8 cellular contexts compared by ENCODE assay signal in genomic region chr21:21163904-21164303, GRCh38.
DNase-seq lines count a peak whose midpoint lies in the region; ATAC-seq and TF ChIP-seq lines count a peak whose summit lies in the region.

No MANE protein-coding gene starts in this region.

- no peak overlapping the region for H3K4me3 ChIP-seq in AG04450 (ENCODE audit: low read depth, low read length)
- H3K4me3 ChIP-seq in Jurkat, Clone E6-1 (ENCODE audit: low read length): no peak overlapping the region
- H3K4me3 ChIP-seq in OCI-LY3 (ENCODE audit: low read length): no peak overlapping the region

- POLR2A ChIA-PET in AG04450 (lab: Yijun Ruan, JAX): no interaction called here

- H3K9me3 ChIP-seq in AG04450 (ENCODE audit: control insufficient read depth, insufficient read depth, low read length) (no peaks in the 10 kb centered on the region), OCI-LY3 (ENCODE audit: insufficient read depth, low read length) (no peaks in the 10 kb centered on the region)

- no peaks in the 10 kb centered on the region for H3K27me3 ChIP-seq in AG04450 (ENCODE audit: control insufficient read depth, insufficient read depth, low read length)
- no peaks in the 10 kb centered on the region for H3K27me3 ChIP-seq in OCI-LY3 (ENCODE audit: low read depth, low read length)

- no peaks in the 10 kb centered on the region for H4K20me1 ChIP-seq in OCI-LY3 (ENCODE audit: insufficient read depth, low read length)

- no peak overlapping the region for H3K9ac ChIP-seq in OCI-LY3 (ENCODE audit: low read length)

- H3K27ac ChIP-seq in AG04450 (ENCODE audit: low read depth, low read length) (no peak overlapping the region), OCI-LY3 (ENCODE audit: low read length) (no peak overlapping the region)

- H2AFZ ChIP-seq in OCI-LY3 (ENCODE audit: low read depth, low read length): no peak overlapping the region

- peaks cover 23% of the 10 kb centered on the region for H3K4me1 ChIP-seq in OCI-LY3 (ENCODE audit: low read length)

- ATAC-seq in GM18519 (IDR thresholded peaks at IDR 0.05; ENCODE audit: low FRiP score, unreplicated experiment) (peak; percentile 70), left cardiac atrium (peak; percentile 39 to 55), sciatic nerve (peak; percentile 62), GM21526 (IDR thresholded peaks at IDR 0.05; ENCODE audit: low FRiP score, unreplicated experiment) (no peak)

- CTCF ChIA-PET in AG04450 (lab: Charles Lee): interaction anchor here (0.6 to 1.2 kb wide), 9 partner anchors 9 to 758 kb away, joined by 3 to 5 read pairs (median 3); no protein-coding TSS in a partner anchor

- peak; percentile 62 for TF ChIP-seq CTCF in AG04450 (IDR thresholded peaks at IDR 0.05; ENCODE audit: low read depth, low read length)
- peak; percentile 68 for TF ChIP-seq CTCF in OCI-LY3 (IDR thresholded peaks at IDR 0.05; ENCODE audit: low read depth, low read length)

- H3K4me2 ChIP-seq in OCI-LY3 (ENCODE audit: low read length): peak overlapping the region; percentile 7; the same call in 1 of the 2 replicates

- intact Hi-C loops in left cardiac atrium (cut with DNase I) (loop anchor here in 1 of 2 donors (5.0 kb wide), 1 partner anchor 1628 kb away; no protein-coding TSS in a partner anchor), sciatic nerve (cut with DNase I) (no loop called here)

- no peaks in the 10 kb centered on the region for H3K36me3 ChIP-seq in OCI-LY3 (replicated peaks; ENCODE audit: low read depth, low read length)

- peak; percentile 52 for DNase-seq in AG04450 (ENCODE audit: low read depth, low spot score)
- DNase-seq in Jurkat, Clone E6-1 (ENCODE audit: low read depth, low spot score): peak; percentile 49
- peak; percentile 0 for DNase-seq in activated T-helper 9 cell treated with anti-CD3 and anti-CD28 coated beads, Interleukin-2, amount 50 U/mL, for 16 hours (ENCODE audit: low read depth)
- DNase-seq in left cardiac atrium: peak; percentile 37
- DNase-seq in sciatic nerve (ENCODE audit: low spot score): no peak

- no peaks in the 10 kb centered on the region for H3K79me2 ChIP-seq in OCI-LY3 (ENCODE audit: low read length)
